Comparison of ENCODE assay signal across 8 cellular contexts in genomic region chr11:112024178-112024777, GRCh38. TPM values are rescaled to one million over a fixed set of nuclear protein-coding genes. Genes with fewer than 3 reads are reported as not detected.
DNase-seq lines count a peak whose midpoint lies in the region; ATAC-seq and TF ChIP-seq lines count a peak whose summit lies in the region.

No MANE protein-coding gene starts in this region.

- H3K27me3 Mint-ChIP-seq in CD14-positive monocyte (ENCODE audit: low read depth in 3 of 3): peaks cover 0 to 1% (median 0%) of the 10 kb centered on the region in 3 donors
- peaks cover 9% of the 10 kb centered on the region for H3K27me3 Mint-ChIP-seq in glutamatergic neuron (ENCODE audit: unreplicated experiment)

- peak overlapping the region; percentile 99 to 100 for H3K4me3 Mint-ChIP-seq in CD14-positive monocyte
- peak overlapping the region; percentile 99 for H3K4me3 Mint-ChIP-seq in glutamatergic neuron (ENCODE audit: unreplicated experiment)

- DNase-seq in CD14-positive monocyte (ENCODE audit: low spot score): no peak
- no peak for DNase-seq in glutamatergic neuron
- DNase-seq in retinal pigment epithelial cell (ENCODE audit: low read depth): no peak
- DNase-seq in mucosa of gallbladder (ENCODE audit: low spot score): no peak
- DNase-seq in NCI-H2107 treated with DMSO at 0.1 percent for 48 hours (lab: John Stamatoyannopoulos, UW; ENCODE audit: unreplicated experiment): no peak

- peaks cover 0 to 2% (median 0%) of the 10 kb centered on the region in 7 donors for H3K9me3 Mint-ChIP-seq in CD14-positive monocyte
- H3K9me3 Mint-ChIP-seq in glutamatergic neuron (ENCODE audit: unreplicated experiment): peaks cover 4% of the 10 kb centered on the region

- TF ChIP-seq POLR2A in GM19099 (IDR thresholded peaks at IDR 0.05; ENCODE audit: extremely low read depth, insufficient read length, low read depth): peak; percentile 13

- H3K4me1 Mint-ChIP-seq in CD14-positive monocyte (peaks cover 18% of the 10 kb centered on the region), glutamatergic neuron (ENCODE audit: low read depth, unreplicated experiment) (peaks cover 10% of the 10 kb centered on the region)

- peak; percentile 47 for ATAC-seq in HG03469 (IDR thresholded peaks at IDR 0.05; ENCODE audit: unreplicated experiment)

- peak overlapping the region; percentile 76 for H3K4me3 ChIP-seq in WI38 (ENCODE audit: low read depth, low read length)
- peak overlapping the region; percentile 76 for H3K4me3 ChIP-seq in retinal pigment epithelial cell (ENCODE audit: low read length)

- H3K27ac Mint-ChIP-seq in CD14-positive monocyte: peak overlapping the region; percentile 73 to 99 (median 95)
- H3K27ac Mint-ChIP-seq in glutamatergic neuron (ENCODE audit: unreplicated experiment): peak overlapping the region; percentile 99

- H3K36me3 Mint-ChIP-seq in CD14-positive monocyte (peaks cover 11 to 14% of the 10 kb centered on the region in 2 donors), glutamatergic neuron (ENCODE audit: unreplicated experiment) (peaks cover 5% of the 10 kb centered on the region)

- TF ChIP-seq CTCF in CD14-positive monocyte (IDR thresholded peaks at IDR 0.05) (no peak), WI38 (IDR thresholded peaks at IDR 0.05; ENCODE audit: low read depth, low read length) (no peak), glutamatergic neuron (IDR thresholded peaks at IDR 0.05; ENCODE audit: partially characterized antibody, unreplicated experiment) (no peak), retinal pigment epithelial cell (conservative IDR thresholded peaks at IDR 0.05; ENCODE audit: low read depth, low read length) (no peak)

- intact Hi-C loops in CD14-positive monocyte (cut with micrococcal nuclease): loop anchor here in 1 of 2 donors (10.0 kb wide), 1 partner anchor 89 kb away; the partner anchor contains the start of gene DIXDC1

RNA-seq across cellular contexts. Expression of gene DLAT, which starts 0.9 kb away (rescaled TPM):
- polyA plus RNA-seq in CD14-positive monocyte: 10 to 100 TPM; 11.5 to 14.6 TPM
- total RNA-seq in glutamatergic neuron (ENCODE audit: unreplicated experiment) (55.0 TPM), mucosa of gallbladder (25.0 TPM)

RNA-seq across cellular contexts. Expression of gene PIH1D2, which starts 49.5 kb away (rescaled TPM):
- not detected for polyA plus RNA-seq in CD14-positive monocyte
- total RNA-seq in glutamatergic neuron (ENCODE audit: unreplicated experiment) (1.4 TPM), mucosa of gallbladder (4.3 TPM)

RNA-seq across cellular contexts. Expression of gene NKAPD1, which starts 49.8 kb away (rescaled TPM):
- 1 to 10 TPM; 7.7 to 9.4 TPM for polyA plus RNA-seq in CD14-positive monocyte
- total RNA-seq in glutamatergic neuron (ENCODE audit: unreplicated experiment) (22.3 TPM), mucosa of gallbladder (19.4 TPM)
